8 cellular contexts compared by ENCODE assay signal in genomic region chr21:44802396-44803153, GRCh38. TPM values are rescaled to one million over a fixed set of nuclear protein-coding genes. Genes with fewer than 3 reads are reported as not detected.
DNase-seq lines count a peak whose midpoint lies in the region; ATAC-seq and TF ChIP-seq lines count a peak whose summit lies in the region.

No MANE protein-coding gene starts in this region.

- peaks cover 22% of the 10 kb centered on the region for H3K36me3 ChIP-seq in CD8-positive, alpha-beta memory T cell (ENCODE audit: insufficient read depth, low read length)
- peaks cover 6 to 27% of the 10 kb centered on the region in 2 experiments; a peak in 3 of 4 replicates for H3K36me3 ChIP-seq in HCT116 (ENCODE audit: control insufficient read depth in 1 of 2, insufficient read depth in 2 of 2, low read length in 2 of 2)

- CTCF ChIA-PET in CD8-positive, alpha-beta memory T cell (lab: Charles Lee): interaction anchor here (0.6 to 3.8 kb wide), 13 partner anchors 9 to 326 kb away, joined by 3 to 38 read pairs (median 8); partner anchors contain the start of gene PTTG1IP
- CTCF ChIA-PET in HCT116 (lab: Charles Lee): interaction anchor here (2.0 to 2.1 kb wide), 2 partner anchors 9 to 70 kb away, joined by 9 to 14 read pairs; partner anchors contain the start of gene PTTG1IP

- H3K4me2 ChIP-seq in HCT116 (ENCODE audit: low read length): peak overlapping the region; percentile 78

- no peaks in the 10 kb centered on the region for H3K27me3 ChIP-seq in CD8-positive, alpha-beta memory T cell (ENCODE audit: insufficient read depth, low read length, poor library complexity, severe bottlenecking)
- H3K27me3 ChIP-seq in HCT116 (ENCODE audit: insufficient read depth, low read length) (no peaks in the 10 kb centered on the region), foreskin keratinocyte (no peaks in the 10 kb centered on the region)

- peak overlapping the region; percentile 74 to 88 (median 79) for H3K27ac Mint-ChIP-seq in CD8-positive, alpha-beta memory T cell
- H3K27ac Mint-ChIP-seq in T-helper 17 cell: peak overlapping the region; percentile 76

- BruUV-seq in HCT116 (replicated peaks; lab: Mats Ljungman, UMichigan): no TSS peak

- H3K9ac ChIP-seq in HCT116 (ENCODE audit: low read length): peak overlapping the region; percentile 77

- H3K4me3 ChIP-seq in CD8-positive, alpha-beta memory T cell (ENCODE audit: low read length): peak overlapping the region; percentile 68
- peak overlapping the region; percentile 78 to 88 for H3K4me3 ChIP-seq in HCT116 (replicated peaks in 1 of 2; ENCODE audit: low read depth in 1 of 2, low read length in 2 of 2)

- peak overlapping the region; percentile 84 to 94 (median 89) for H3K4me3 Mint-ChIP-seq in CD8-positive, alpha-beta memory T cell
- peak overlapping the region; percentile 97 for H3K4me3 Mint-ChIP-seq in T-helper 17 cell

- TF ChIP-seq CTCF in HCT116 (IDR thresholded peaks at IDR 0.05 in 2 of 3, conservative IDR thresholded peaks at IDR 0.05 in 1 of 3; ENCODE audit: borderline replicate concordance in 1 of 3, insufficient read depth in 1 of 3, low read depth in 2 of 3, low read length in 2 of 3): no peak; a peak in 1 of 6 replicates
- no peak for TF ChIP-seq CTCF in foreskin keratinocyte (conservative IDR thresholded peaks at IDR 0.05)

- H3K9me3 Mint-ChIP-seq in CD8-positive, alpha-beta memory T cell: no peaks in the 10 kb centered on the region

- TF ChIP-seq POLR2A in HCT116 (IDR thresholded peaks at IDR 0.05; ENCODE audit: borderline replicate concordance, extremely low read depth, insufficient read depth, insufficient read length): no peak

- DNase-seq in CD8-positive, alpha-beta memory T cell: no peak
- DNase-seq in HCT116 (ENCODE audit: low read depth, low spot score): no peak
- no peak for DNase-seq in T-helper 17 cell
- no peak for DNase-seq in foreskin keratinocyte
- DNase-seq in retina: peak; percentile 36
- no peak for DNase-seq in central memory CD4-positive, alpha-beta T cell
- no peak for DNase-seq in SHP77 treated with DMSO at 0.1 percent for 48 hours (lab: John Stamatoyannopoulos, UW)

- intact Hi-C loops in HCT116 (cut with micrococcal nuclease): no loop called here

- H3K27me3 Mint-ChIP-seq in CD8-positive, alpha-beta memory T cell: no peaks in the 10 kb centered on the region
- no peaks in the 10 kb centered on the region for H3K27me3 Mint-ChIP-seq in T-helper 17 cell

- H3K4me1 ChIP-seq in CD8-positive, alpha-beta memory T cell (ENCODE audit: insufficient read depth, low read length): peaks cover 28% of the 10 kb centered on the region
- H3K4me1 ChIP-seq in HCT116 (ENCODE audit: control insufficient read depth in 1 of 2, insufficient read depth in 2 of 2, low read length in 2 of 2) (peaks cover 11 to 20% of the 10 kb centered on the region in 2 experiments), foreskin keratinocyte (peaks cover 12% of the 10 kb centered on the region)

- peaks cover 50% of the 10 kb centered on the region for H3K79me2 ChIP-seq in HCT116 (ENCODE audit: insufficient read depth, low read length)

- peak; percentile 49 for ATAC-seq in HCT116
- no peak for ATAC-seq in T-helper 17 cell
- ATAC-seq in foreskin keratinocyte: peak; percentile 23
- no peak for ATAC-seq in HG03457 (IDR thresholded peaks at IDR 0.05; ENCODE audit: unreplicated experiment)

- H3K9me2 ChIP-seq in HCT116 (ENCODE audit: insufficient read depth): no peaks in the 10 kb centered on the region

- peaks cover 28 to 48% (median 39%) of the 10 kb centered on the region in 3 donors for H3K4me1 Mint-ChIP-seq in CD8-positive, alpha-beta memory T cell
- peaks cover 31% of the 10 kb centered on the region for H3K4me1 Mint-ChIP-seq in T-helper 17 cell

- no peak for TF ChIP-seq RAD21 in HCT116 (IDR thresholded peaks at IDR 0.05; ENCODE audit: low read depth)

- H3K27ac ChIP-seq in CD8-positive, alpha-beta memory T cell (ENCODE audit: low read depth, low read length): peak overlapping the region; percentile 55
- peak overlapping the region; percentile 74 for H3K27ac ChIP-seq in HCT116 (ENCODE audit: low read depth, low read length)
- H3K27ac ChIP-seq in foreskin keratinocyte: no peak overlapping the region

- peaks cover 19% of the 10 kb centered on the region; the same call in 1 of the 2 replicates for H4K20me1 ChIP-seq in HCT116 (ENCODE audit: insufficient read depth)

- no peaks in the 10 kb centered on the region for H3K9me3 ChIP-seq in CD8-positive, alpha-beta memory T cell (ENCODE audit: low read length)
- H3K9me3 ChIP-seq in HCT116 (ENCODE audit: control insufficient read depth in 1 of 2, insufficient read depth in 1 of 2, low read depth in 1 of 2, low read length in 2 of 2) (no peaks in the 10 kb centered on the region), T-helper 17 cell (ENCODE audit: control insufficient read depth, low read length, poor library complexity, severe bottlenecking) (no peaks in the 10 kb centered on the region)

- RAD21 ChIA-PET in HCT116 (lab: Charles Lee; ENCODE audit: low non-redundant PET in 1 of 2, low total read pairs in 2 of 2, uncharacterized antibody in 2 of 2, unreplicated experiment in 2 of 2): no interaction called here

- POLR2A ChIA-PET in CD8-positive, alpha-beta memory T cell (lab: Charles Lee): interaction anchor here (1.1 to 1.5 kb wide), 2 partner anchors 71 to 145 kb away, joined by 4 to 10 read pairs; partner anchors contain the start of genes KRTAP12-3 and PTTG1IP
- POLR2A ChIA-PET in HCT116 (lab: Charles Lee): interaction anchor here (0.9 kb wide), 1 partner anchor 338 kb away, joined by 3 read pairs; no protein-coding TSS in a partner anchor

- peaks cover 0 to 64% (median 5%) of the 10 kb centered on the region in 3 donors for H3K36me3 Mint-ChIP-seq in CD8-positive, alpha-beta memory T cell
- peaks cover 9% of the 10 kb centered on the region for H3K36me3 Mint-ChIP-seq in T-helper 17 cell (ENCODE audit: low read depth)

- H2AFZ ChIP-seq in HCT116 (ENCODE audit: low read depth, low read length, poor library complexity, severe bottlenecking): no peak overlapping the region

TF ChIP-seq in HCT116, 20 proteins besides CTCF, POLR2A, EP300 and RAD21:
- 0 out of 2 replicates have a peak, but pooled peaks have one; percentile 33 for TF ChIP-seq EGR1 (IDR thresholded peaks at IDR 0.05; ENCODE audit: low read depth)
- TF ChIP-seq CBX3 (IDR thresholded peaks at IDR 0.05; ENCODE audit: low read depth): no peak
- TF ChIP-seq, protein P1, sequence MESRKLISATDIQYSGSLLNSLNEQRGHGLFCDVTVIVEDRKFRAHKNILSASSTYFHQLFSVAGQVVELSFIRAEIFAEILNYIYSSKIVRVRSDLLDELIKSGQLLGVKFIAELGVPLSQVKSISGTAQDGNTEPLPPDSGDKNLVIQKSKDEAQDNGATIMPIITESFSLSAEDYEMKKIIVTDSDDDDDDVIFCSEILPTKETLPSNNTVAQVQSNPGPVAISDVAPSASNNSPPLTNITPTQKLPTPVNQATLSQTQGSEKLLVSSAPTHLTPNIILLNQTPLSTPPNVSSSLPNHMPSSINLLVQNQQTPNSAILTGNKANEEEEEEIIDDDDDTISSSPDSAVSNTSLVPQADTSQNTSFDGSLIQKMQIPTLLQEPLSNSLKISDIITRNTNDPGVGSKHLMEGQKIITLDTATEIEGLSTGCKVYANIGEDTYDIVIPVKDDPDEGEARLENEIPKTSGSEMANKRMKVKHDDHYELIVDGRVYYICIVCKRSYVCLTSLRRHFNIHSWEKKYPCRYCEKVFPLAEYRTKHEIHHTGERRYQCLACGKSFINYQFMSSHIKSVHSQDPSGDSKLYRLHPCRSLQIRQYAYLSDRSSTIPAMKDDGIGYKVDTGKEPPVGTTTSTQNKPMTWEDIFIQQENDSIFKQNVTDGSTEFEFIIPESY (IDR thresholded peaks at IDR 0.05; ENCODE audit: extremely low read depth, insufficient replicate concordance, low read length): no peak

RNA-seq across cellular contexts. Expression of gene UBE2G2, which starts 1.0 kb away (rescaled TPM):
- 100 to 1,000 TPM; 112 to 116 TPM for total RNA-seq in CD8-positive, alpha-beta memory T cell
- polyA plus RNA-seq in CD8-positive, alpha-beta memory T cell: 60.1 TPM
- 86.5 TPM for total RNA-seq in HCT116 (2021; ENCODE audit: unreplicated experiment)
- polyA plus RNA-seq in HCT116 (2012): 60.0 and 65.3 TPM in 2 replicates
- 100 to 1,000 TPM; 124 TPM for total RNA-seq in T-helper 17 cell
- 52.5 and 55.4 TPM in 2 replicates for total RNA-seq in foreskin keratinocyte
- polyA plus RNA-seq in foreskin keratinocyte: 26.4 and 30.1 TPM in 2 replicates

RNA-seq across cellular contexts. Expression of gene SUMO3, which starts 15.3 kb away (rescaled TPM):
- 10 to 100 TPM; 81.7 to 85.3 TPM for total RNA-seq in CD8-positive, alpha-beta memory T cell
- 88.1 TPM for polyA plus RNA-seq in CD8-positive, alpha-beta memory T cell
- total RNA-seq in HCT116 (2021; ENCODE audit: unreplicated experiment): 31.5 TPM
- polyA plus RNA-seq in HCT116 (2012): 26.5 and 27.5 TPM in 2 replicates
- total RNA-seq in T-helper 17 cell: 10 to 100 TPM; 62.1 to 73.4 TPM
- 127 and 134 TPM in 2 replicates for total RNA-seq in foreskin keratinocyte
- polyA plus RNA-seq in foreskin keratinocyte: 129 and 147 TPM in 2 replicates

Comparison
In these comparisons a context has a peak if more than half of its experiments do, and no peak if none do; other contexts are left out.
1. ATAC-seq: peak in HCT116 (single experiment) and foreskin keratinocyte (single experiment); none in T-helper 17 cell (single experiment) and HG03457 (single experiment).